1 cellular context compared by ENCODE assay signal in the genomic region with DNA sequence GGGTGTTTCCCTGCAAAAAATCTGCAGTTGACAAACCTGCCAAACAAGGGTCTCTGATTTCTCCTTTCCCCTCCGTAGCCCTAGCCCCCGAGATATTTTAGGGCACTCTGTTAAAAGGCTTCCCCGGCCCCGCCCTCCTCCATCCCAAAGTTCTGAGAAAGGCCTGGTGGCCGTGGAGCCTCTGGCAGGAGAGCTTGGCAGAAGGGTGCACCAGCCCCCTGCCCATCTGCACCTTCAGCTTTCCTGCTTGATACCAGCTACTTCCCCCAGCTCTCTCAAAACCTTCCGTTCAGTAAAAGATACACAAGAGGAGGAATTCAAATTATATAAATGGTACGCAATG.
TF ChIP-seq lines count a peak whose summit lies in the region.

No MANE protein-coding gene starts in this region.

TF ChIP-seq in H1, 55 proteins besides CTCF, POLR2A, EP300 and RAD21:
- no peak for TF ChIP-seq JUN (IDR thresholded peaks at IDR 0.05; ENCODE audit: low read depth, low read length)
- TF ChIP-seq KDM5A (IDR thresholded peaks at IDR 0.05; ENCODE audit: low read length), result no peak
- no peak for TF ChIP-seq CTBP2 (IDR thresholded peaks at IDR 0.05; ENCODE audit: borderline replicate concordance, insufficient read depth, insufficient read length, low read length)
- TF ChIP-seq KDM4A (IDR thresholded peaks at IDR 0.05; ENCODE audit: low read depth, low read length, severe bottlenecking), result no peak
- no peak for TF ChIP-seq BCL11A (IDR thresholded peaks at IDR 0.05; ENCODE audit: low read depth in 2 of 2, low read length in 2 of 2)
- no peak for TF ChIP-seq E2F6 (IDR thresholded peaks at IDR 0.05)
- no peak for TF ChIP-seq EZH2 (IDR thresholded peaks at IDR 0.05; ENCODE audit: low read depth, low read length, severe bottlenecking)
TF ChIP-seq in H1: peak in this region for 0.
